ENCODE assay signal across 8 cellular contexts in the genomic region with DNA sequence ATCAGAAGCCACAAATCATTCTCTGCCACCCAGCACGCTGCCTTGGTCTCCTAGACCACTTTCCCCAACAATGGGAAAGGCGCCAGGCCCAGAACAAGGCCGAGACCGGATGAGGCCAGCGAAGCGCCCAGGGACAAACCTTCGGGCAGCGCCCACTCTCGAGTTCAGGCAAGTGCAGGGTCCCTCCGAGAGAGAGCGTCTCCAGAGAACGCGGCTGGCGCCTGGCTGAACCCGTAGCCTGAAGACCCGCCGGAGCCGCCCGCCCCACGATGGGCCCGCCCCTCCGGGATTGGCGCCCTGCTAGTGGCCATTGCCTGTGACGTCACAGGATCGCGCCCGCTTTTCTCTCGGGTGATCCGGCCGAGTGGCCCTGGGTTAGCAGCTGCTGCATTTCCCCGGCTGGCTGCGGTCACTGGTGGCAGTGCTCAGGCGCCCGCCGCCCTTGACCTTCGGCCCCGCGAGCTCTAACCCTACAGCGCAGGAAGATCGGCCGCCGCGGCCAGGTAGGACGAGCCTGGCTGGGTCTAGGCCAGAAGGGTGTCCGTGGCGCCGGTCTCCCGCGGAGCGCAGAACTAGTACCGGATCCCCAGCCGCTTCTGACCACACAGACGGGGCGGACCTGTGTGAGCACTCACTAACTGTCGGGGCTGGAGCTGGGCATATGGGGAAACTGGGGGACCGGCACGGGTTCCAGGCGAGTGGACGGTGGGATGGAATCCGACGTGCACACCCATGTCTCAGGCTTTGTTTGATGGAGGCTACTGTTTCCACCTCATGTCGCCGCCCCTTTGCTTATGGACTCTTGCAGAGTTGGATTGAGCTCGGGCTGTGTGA. TPM values are rescaled to one million over a fixed set of nuclear protein-coding genes. Genes with fewer than 3 reads are reported as not detected.
A peak's percentile ranks its signal among the peaks of the same experiment; 100 is the strongest.
DNase-seq lines count a peak whose midpoint lies in the region; ATAC-seq, FAIRE-seq and TF ChIP-seq lines count a peak whose summit lies in the region.

A gene with protein sequence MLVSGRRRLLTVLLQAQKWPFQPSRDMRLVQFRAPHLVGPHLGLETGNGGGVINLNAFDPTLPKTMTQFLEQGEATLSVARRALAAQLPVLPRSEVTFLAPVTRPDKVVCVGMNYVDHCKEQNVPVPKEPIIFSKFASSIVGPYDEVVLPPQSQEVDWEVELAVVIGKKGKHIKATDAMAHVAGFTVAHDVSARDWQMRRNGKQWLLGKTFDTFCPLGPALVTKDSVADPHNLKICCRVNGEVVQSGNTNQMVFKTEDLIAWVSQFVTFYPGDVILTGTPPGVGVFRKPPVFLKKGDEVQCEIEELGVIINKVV (plus strand): TSS at position 339 of the 834 bp plus-strand sequence. CDS start 2,851 bp downstream, outside the sequence.

- in situ Hi-C loops in endometrial microvascular endothelial cells (cut with HindIII; ENCODE audit: inconsistent ontology term, low pct_unique_long_range_greater_than_20kb, low sequenced_read_pairs), result no loop called here

- H3K9me2 ChIP-seq in OCI-LY1 (ENCODE audit: low read depth, low read length), result no peaks in the 10 kb centered on the region

- H3K27me3 ChIP-seq in OCI-LY1 (ENCODE audit: insufficient read depth, low read length), result no peaks in the 10 kb centered on the region

- H3K79me2 ChIP-seq in OCI-LY1 (ENCODE audit: insufficient read depth, low read length), result no peaks in the 10 kb centered on the region

- H3K4me1 ChIP-seq in OCI-LY1 (ENCODE audit: insufficient read depth, low read length, severe bottlenecking) (peaks cover 17% of the 10 kb centered on the region), mesodermal cell (ENCODE audit: control insufficient read depth, insufficient read depth, low read length, poor library complexity, severe bottlenecking) (peaks cover 4% of the 10 kb centered on the region)

- H3K9me3 ChIP-seq in OCI-LY1 (ENCODE audit: low read length), result no peaks in the 10 kb centered on the region
- no peaks in the 10 kb centered on the region for H3K9me3 ChIP-seq in mesodermal cell (ENCODE audit: control insufficient read depth, low read length)

- no peaks in the 10 kb centered on the region for H3F3A ChIP-seq in OCI-LY1 (ENCODE audit: insufficient read depth, low read length)

- no peak within 1 kb of the TSS for H3K27ac ChIP-seq in OCI-LY1 (ENCODE audit: low read depth, low read length, poor library complexity, severe bottlenecking)
- peak within 1 kb of the TSS; percentile 80 for H3K27ac ChIP-seq in mesodermal cell (ENCODE audit: low read depth, low read length, severe bottlenecking)

- no peak within 1 kb of the TSS for H2AFZ ChIP-seq in OCI-LY1 (ENCODE audit: low read length)

- peak; percentile 89 for ATAC-seq in GM21526 (IDR thresholded peaks at IDR 0.05; ENCODE audit: low FRiP score, unreplicated experiment)

- peak within 1 kb of the TSS; percentile 70 for H3K4me2 ChIP-seq in OCI-LY1 (ENCODE audit: low read length)

- 0% methylated on average over 60 to 61 of the region's 64 CpGs for WGBS in mesodermal cell (ENCODE audit: insufficient coverage in 2 of 2), 2 experiments

- DNase-seq in D721Med (ENCODE audit: insufficient read length, low spot score), result peak; percentile 99
- DNase-seq in HuH-7 (ENCODE audit: low spot score), result peak; percentile 98
- peak; percentile 96 for DNase-seq in activated CD8-positive, alpha-beta memory T cell treated with anti-CD3 and anti-CD28 coated beads, Interleukin-2, amount 50 U/mL, for 4 hours
- peak; percentile 86 to 91 for DNase-seq in stimulated activated CD8-positive, alpha-beta memory T cell treated with anti-CD3 and anti-CD28 coated beads, Interleukin-15, amount 100 ng/mL, for 4 hours (ENCODE audit: low read depth in 2 of 2)

- H4K20me1 ChIP-seq in OCI-LY1 (ENCODE audit: insufficient read depth, low read length), result no peaks in the 10 kb centered on the region

- peaks cover 5% of the 10 kb centered on the region for H3K36me3 ChIP-seq in OCI-LY1 (ENCODE audit: insufficient read depth, low read length)
- no peaks in the 10 kb centered on the region for H3K36me3 ChIP-seq in mesodermal cell (ENCODE audit: control insufficient read depth, insufficient read depth, low read length)

- H3K9ac ChIP-seq in OCI-LY1 (ENCODE audit: low read length), result peak within 1 kb of the TSS; percentile 84

- H3K4me3 ChIP-seq in OCI-LY1 (ENCODE audit: low read depth, low read length, poor library complexity, severe bottlenecking), result peak within 1 kb of the TSS; percentile 90
- peak within 1 kb of the TSS; percentile 89 for H3K4me3 ChIP-seq in mesodermal cell (ENCODE audit: extremely low read depth, insufficient read depth, low read length, poor library complexity, severe bottlenecking)

- FAIRE-seq in D721Med (lab: Jason Lieb, UNC), result no peak

- TF ChIP-seq CTCF in D721Med (IDR thresholded peaks at IDR 0.05; ENCODE audit: insufficient read depth, missing control alignments) (no peak), OCI-LY1 (IDR thresholded peaks at IDR 0.05; ENCODE audit: low read length) (no peak)

RNA-seq across cellular contexts. Expression of the gene that starts here (rescaled TPM):
- 35.2 TPM for total RNA-seq in endometrial microvascular endothelial cells (ENCODE audit: inconsistent ontology term)
- polyA plus RNA-seq in mesodermal cell (2013, experiment 1 of 2), result 35.0 TPM
- 30.4 TPM for polyA plus RNA-seq in mesodermal cell (2013, experiment 2 of 2)
